Comparison of ENCODE assay signal across 1 cellular context in the genomic region with DNA sequence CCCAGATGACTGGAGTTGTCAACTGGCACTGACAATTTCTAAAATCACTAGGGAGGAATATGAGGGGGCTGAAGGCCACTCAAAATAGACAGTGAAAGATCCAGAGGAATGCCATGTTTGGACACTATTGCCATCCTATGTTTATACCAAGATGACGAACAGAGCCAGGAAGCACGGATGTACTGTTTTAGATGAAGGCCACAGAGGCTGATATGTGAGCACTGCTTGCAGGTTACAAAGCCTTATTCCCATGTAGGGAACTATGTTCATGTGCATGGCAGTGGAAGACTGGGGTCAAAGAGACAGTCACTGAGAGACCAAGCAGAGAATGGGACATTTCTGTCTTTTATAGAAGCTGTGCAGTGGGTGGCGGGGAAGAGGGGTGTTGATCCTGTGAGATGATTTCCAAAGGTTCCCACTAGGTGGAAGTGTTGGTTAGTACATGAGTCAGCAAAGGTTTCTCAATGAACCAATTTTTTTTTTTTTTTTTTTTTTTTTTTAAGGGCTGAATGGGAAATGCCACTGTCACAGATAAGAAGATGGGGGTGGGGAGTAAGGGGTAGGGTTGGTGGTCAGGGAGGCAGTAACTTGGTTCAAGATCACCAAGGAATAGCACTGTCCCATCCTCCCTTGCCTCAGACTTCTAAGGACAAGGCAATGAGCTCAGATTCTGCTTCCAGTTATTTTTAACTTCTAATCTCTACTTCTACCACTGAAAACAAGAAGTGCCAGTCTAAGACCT.
TF ChIP-seq lines count a peak whose summit lies in the region.

No MANE protein-coding gene starts in this region.

TF ChIP-seq in GM12878, 131 proteins besides CTCF, POLR2A, EP300 and RAD21 (continued from another document):
- no peak for TF ChIP-seq E4F1 (IDR thresholded peaks at IDR 0.05; ENCODE audit: borderline replicate concordance, partially characterized antibody)
- TF ChIP-seq, protein P1, sequence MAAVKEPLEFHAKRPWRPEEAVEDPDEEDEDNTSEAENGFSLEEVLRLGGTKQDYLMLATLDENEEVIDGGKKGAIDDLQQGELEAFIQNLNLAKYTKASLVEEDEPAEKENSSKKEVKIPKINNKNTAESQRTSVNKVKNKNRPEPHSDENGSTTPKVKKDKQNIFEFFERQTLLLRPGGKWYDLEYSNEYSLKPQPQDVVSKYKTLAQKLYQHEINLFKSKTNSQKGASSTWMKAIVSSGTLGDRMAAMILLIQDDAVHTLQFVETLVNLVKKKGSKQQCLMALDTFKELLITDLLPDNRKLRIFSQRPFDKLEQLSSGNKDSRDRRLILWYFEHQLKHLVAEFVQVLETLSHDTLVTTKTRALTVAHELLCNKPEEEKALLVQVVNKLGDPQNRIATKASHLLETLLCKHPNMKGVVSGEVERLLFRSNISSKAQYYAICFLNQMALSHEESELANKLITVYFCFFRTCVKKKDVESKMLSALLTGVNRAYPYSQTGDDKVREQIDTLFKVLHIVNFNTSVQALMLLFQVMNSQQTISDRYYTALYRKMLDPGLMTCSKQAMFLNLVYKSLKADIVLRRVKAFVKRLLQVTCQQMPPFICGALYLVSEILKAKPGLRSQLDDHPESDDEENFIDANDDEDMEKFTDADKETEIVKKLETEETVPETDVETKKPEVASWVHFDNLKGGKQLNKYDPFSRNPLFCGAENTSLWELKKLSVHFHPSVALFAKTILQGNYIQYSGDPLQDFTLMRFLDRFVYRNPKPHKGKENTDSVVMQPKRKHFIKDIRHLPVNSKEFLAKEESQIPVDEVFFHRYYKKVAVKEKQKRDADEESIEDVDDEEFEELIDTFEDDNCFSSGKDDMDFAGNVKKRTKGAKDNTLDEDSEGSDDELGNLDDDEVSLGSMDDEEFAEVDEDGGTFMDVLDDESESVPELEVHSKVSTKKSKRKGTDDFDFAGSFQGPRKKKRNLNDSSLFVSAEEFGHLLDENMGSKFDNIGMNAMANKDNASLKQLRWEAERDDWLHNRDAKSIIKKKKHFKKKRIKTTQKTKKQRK (IDR thresholded peaks at IDR 0.05; ENCODE audit: low read depth, low read length) = no peak
- no peak for TF ChIP-seq SMARCA5 (IDR thresholded peaks at IDR 0.05)
- TF ChIP-seq MYB (IDR thresholded peaks at IDR 0.05; ENCODE audit: borderline replicate concordance, low read depth, low read length) = no peak
- TF ChIP-seq TAF1 (IDR thresholded peaks at IDR 0.05; ENCODE audit: borderline replicate concordance, low read depth, low read length) = no peak
- no peak for TF ChIP-seq POU2F2 (IDR thresholded peaks at IDR 0.05; ENCODE audit: borderline replicate concordance, low read depth, low read length)
- TF ChIP-seq CHD4 (IDR thresholded peaks at IDR 0.05) = no peak
- TF ChIP-seq MYC (IDR thresholded peaks at IDR 0.05; ENCODE audit: insufficient read depth, insufficient read length, insufficient replicate concordance, low read length, severe bottlenecking) = no peak
- TF ChIP-seq FOXM1 (IDR thresholded peaks at IDR 0.05; ENCODE audit: low read depth, low read length) = no peak
- no peak for TF ChIP-seq CHD1 (IDR thresholded peaks at IDR 0.05; ENCODE audit: low read depth, low read length)
- no peak for TF ChIP-seq IRF5 (IDR thresholded peaks at IDR 0.05; ENCODE audit: borderline replicate concordance)
- TF ChIP-seq, protein P2, sequence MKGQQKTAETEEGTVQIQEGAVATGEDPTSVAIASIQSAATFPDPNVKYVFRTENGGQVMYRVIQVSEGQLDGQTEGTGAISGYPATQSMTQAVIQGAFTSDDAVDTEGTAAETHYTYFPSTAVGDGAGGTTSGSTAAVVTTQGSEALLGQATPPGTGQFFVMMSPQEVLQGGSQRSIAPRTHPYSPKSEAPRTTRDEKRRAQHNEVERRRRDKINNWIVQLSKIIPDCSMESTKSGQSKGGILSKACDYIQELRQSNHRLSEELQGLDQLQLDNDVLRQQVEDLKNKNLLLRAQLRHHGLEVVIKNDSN (IDR thresholded peaks at IDR 0.05; ENCODE audit: borderline replicate concordance, extremely low read length, insufficient read depth, low read depth, low read length) = no peak
- TF ChIP-seq SMC3 (IDR thresholded peaks at IDR 0.05; ENCODE audit: borderline replicate concordance, low read length) = peak; percentile 77; the same call in 1 of the 2 replicates
- TF ChIP-seq CREB1 (IDR thresholded peaks at IDR 0.05; ENCODE audit: low read depth) = no peak
- no peak for TF ChIP-seq HCFC1 (IDR thresholded peaks at IDR 0.05; ENCODE audit: low read length)
- TF ChIP-seq NFYA (IDR thresholded peaks at IDR 0.05; ENCODE audit: borderline replicate concordance, low read depth, low read length) = no peak
- no peak for TF ChIP-seq ASH2L (IDR thresholded peaks at IDR 0.05; ENCODE audit: borderline replicate concordance, low read depth)
- TF ChIP-seq SRF (IDR thresholded peaks at IDR 0.05; ENCODE audit: low read depth in 2 of 2, low read length in 2 of 2) = no peak
- TF ChIP-seq PAX8 (IDR thresholded peaks at IDR 0.05) = no peak
- TF ChIP-seq, protein P3, sequence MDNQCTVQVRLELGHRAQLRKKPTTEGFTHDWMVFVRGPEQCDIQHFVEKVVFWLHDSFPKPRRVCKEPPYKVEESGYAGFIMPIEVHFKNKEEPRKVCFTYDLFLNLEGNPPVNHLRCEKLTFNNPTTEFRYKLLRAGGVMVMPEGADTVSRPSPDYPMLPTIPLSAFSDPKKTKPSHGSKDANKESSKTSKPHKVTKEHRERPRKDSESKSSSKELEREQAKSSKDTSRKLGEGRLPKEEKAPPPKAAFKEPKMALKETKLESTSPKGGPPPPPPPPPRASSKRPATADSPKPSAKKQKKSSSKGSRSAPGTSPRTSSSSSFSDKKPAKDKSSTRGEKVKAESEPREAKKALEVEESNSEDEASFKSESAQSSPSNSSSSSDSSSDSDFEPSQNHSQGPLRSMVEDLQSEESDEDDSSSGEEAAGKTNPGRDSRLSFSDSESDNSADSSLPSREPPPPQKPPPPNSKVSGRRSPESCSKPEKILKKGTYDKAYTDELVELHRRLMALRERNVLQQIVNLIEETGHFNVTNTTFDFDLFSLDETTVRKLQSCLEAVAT (IDR thresholded peaks at IDR 0.05) = 0 out of 2 replicates have a peak, but pooled peaks have one; percentile 45
- no peak for TF ChIP-seq ZNF274 (IDR thresholded peaks at IDR 0.05; ENCODE audit: insufficient read depth, insufficient read length)
- peak; percentile 98 for TF ChIP-seq ZNF384 (IDR thresholded peaks at IDR 0.05; ENCODE audit: borderline replicate concordance, low read depth, low read length)
- TF ChIP-seq POLR2AphosphoS5 (IDR thresholded peaks at IDR 0.05; ENCODE audit: low read length) = no peak
